Comparison of ENCODE assay signal across 25 cellular contexts in the genomic region with DNA sequence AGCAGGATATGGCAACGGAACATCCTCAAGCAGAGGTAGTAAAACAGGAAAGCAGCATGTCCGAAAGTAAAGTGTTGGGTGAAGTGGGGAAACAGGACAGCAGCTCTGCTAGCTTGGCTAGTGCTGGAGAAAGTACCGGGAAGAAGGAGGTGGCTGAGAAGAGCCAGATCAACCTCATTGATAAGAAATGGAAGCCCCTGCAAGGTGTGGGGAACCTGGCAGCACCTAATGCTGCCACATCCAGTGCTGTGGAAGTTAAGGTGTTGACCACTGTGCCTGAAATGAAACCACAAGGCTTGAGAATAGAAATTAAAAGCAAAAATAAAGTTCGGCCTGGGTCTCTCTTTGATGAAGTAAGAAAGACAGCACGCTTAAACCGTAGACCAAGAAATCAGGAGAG. TPM values are rescaled to one million over a fixed set of nuclear protein-coding genes. Genes with fewer than 3 reads are reported as not detected.
DNase-seq lines count a peak whose midpoint lies in the region; ATAC-seq and TF ChIP-seq lines count a peak whose summit lies in the region.
"Had no signal": no experiment of that assay in that cellular context is flagged by ENCODE, and none has a peak within 500 bp of the region (broad histone marks: within the 10 kb centered on the region; RNA-seq: fewer than 3 reads in every experiment).

No MANE protein-coding gene starts in this region.

- H2AFZ ChIP-seq in GM23338: no peak overlapping the region

- no peak for DNase-seq in GM23338 (ENCODE audit: low spot score)
- no peak for DNase-seq in spleen
- DNase-seq: activated CD4-positive, alpha-beta T cell treated with anti-CD3 and anti-CD28 coated beads for 36 hours; colonic mucosa; DMS79 treated with DMSO at 0.1 percent for 48 hours; H7; heart left ventricle; NCI-H1930; NCI-H2227 treated with DMSO at 0.1 percent for 48 hours; NCI-H82; SHP77; stimulated activated CD4-positive, alpha-beta T cell treated with anti-CD3 and anti-CD28 coated beads, Interleukin-4, amount 100 ng/mL, for 1 hour had no signal

- H3K27ac ChIP-seq in GM23338 (ENCODE audit: low read depth) (peak overlapping the region; percentile 32; the same call in 1 of the 2 replicates), duodenal mucosa (ENCODE audit: low read depth, low read length) (peak overlapping the region; percentile 26), spleen (peak overlapping the region; percentile 11 to 79 (median 62))

- no peak for TF ChIP-seq CTCF in GM23338 (conservative IDR thresholded peaks at IDR 0.05; ENCODE audit: low read depth in 2 of 2)
- no peak for TF ChIP-seq CTCF in spleen (IDR thresholded peaks at IDR 0.05 in 8 of 11, conservative IDR thresholded peaks at IDR 0.05 in 3 of 11)

- no peaks in the 10 kb centered on the region; the same call in 2 of the 3 replicates for H3K9me3 Mint-ChIP-seq in GM23338
- H3K9me3 Mint-ChIP-seq: stimulated activated naive CD8-positive, alpha-beta T cell treated with anti-CD3 and anti-CD28 coated beads, Interleukin-15, Interleukin-2, amounts not matched to agents 100 ng/mL and 50 ng/mL, for 24 hours; type B pancreatic cell had no signal

- H3K27me3 Mint-ChIP-seq in GM23338 (ENCODE audit: insufficient read depth, low read depth, poor library complexity): no peaks in the 10 kb centered on the region
- H3K27me3 Mint-ChIP-seq: activated CD4-positive, alpha-beta T cell treated with anti-CD3 and anti-CD28 coated beads for 36 hours; activated naive CD8-positive, alpha-beta T cell; stimulated activated naive CD8-positive, alpha-beta T cell treated with anti-CD3 and anti-CD28 coated beads, Interleukin-15, Interleukin-2, amounts not matched to agents 100 ng/mL and 50 ng/mL, for 24 hours; type B pancreatic cell had no signal

- H3K4me1 Mint-ChIP-seq in GM23338: no peaks in the 10 kb centered on the region

- ATAC-seq in GM23338: no peak
- no peak for ATAC-seq in HG02763 (IDR thresholded peaks at IDR 0.05; ENCODE audit: unreplicated experiment)
- no peak for ATAC-seq in HG03571 (IDR thresholded peaks at IDR 0.05; ENCODE audit: unreplicated experiment)
- no peak for ATAC-seq in GM18861 (IDR thresholded peaks at IDR 0.05; ENCODE audit: unreplicated experiment)
- ATAC-seq: left lobe of liver had no signal

- H3K9me3 ChIP-seq in duodenal mucosa (ENCODE audit: control insufficient read depth in 1 of 2, low read length in 2 of 2) (no peaks in the 10 kb centered on the region), spleen (no peaks in the 10 kb centered on the region)
- H3K9me3 ChIP-seq: colonic mucosa, heart left ventricle had no signal

- H3K9me2 ChIP-seq in GM23338 (ENCODE audit: insufficient read depth): no peaks in the 10 kb centered on the region

- H3K36me3 ChIP-seq in GM23338 (ENCODE audit: insufficient read depth) (peaks cover 87% of the 10 kb centered on the region), duodenal mucosa (ENCODE audit: control insufficient read depth in 1 of 2, insufficient read depth in 2 of 2, low read length in 2 of 2) (peaks cover 64 to 86% of the 10 kb centered on the region in 2 donors), spleen (peaks cover 3 to 100% (median 84%) of the 10 kb centered on the region in 6 donors)

- WGBS in spleen, 5 donors: 56 to 77% (median 73%) methylated on average over 6 of the region's 6 CpGs

- intact Hi-C loops in spleen (cut with DNase I; ENCODE audit: low total_unique reads): no loop called here

- no peak overlapping the region for H3K4me3 Mint-ChIP-seq in GM23338
- H3K4me3 Mint-ChIP-seq: activated CD4-positive, alpha-beta T cell treated with anti-CD3 and anti-CD28 coated beads for 36 hours; activated naive CD8-positive, alpha-beta T cell; stimulated activated naive CD8-positive, alpha-beta T cell treated with anti-CD3 and anti-CD28 coated beads, Interleukin-15, Interleukin-2, amounts not matched to agents 100 ng/mL and 50 ng/mL, for 24 hours; type B pancreatic cell had no signal

- peaks cover 11% of the 10 kb centered on the region; the same call in 1 of the 2 replicates for H3K79me2 ChIP-seq in GM23338 (replicated peaks; ENCODE audit: insufficient read depth)

- H3K4me1 ChIP-seq in GM23338 (ENCODE audit: insufficient read depth) (no peaks in the 10 kb centered on the region), duodenal mucosa (ENCODE audit: control insufficient read depth in 1 of 2, insufficient read depth in 2 of 2, low read length in 2 of 2) (peaks cover 7 to 14% of the 10 kb centered on the region in 2 donors), spleen (peaks cover 0 to 40% (median 22%) of the 10 kb centered on the region in 6 donors)
- H3K4me1 ChIP-seq: colonic mucosa had no signal

- H3K4me3 ChIP-seq in GM23338 (no peak overlapping the region), duodenal mucosa (ENCODE audit: low read depth in 1 of 2, low read length in 2 of 2) (no peak overlapping the region), spleen (peak overlapping the region in 1 of 8 donors; percentile 8)
- H3K4me3 ChIP-seq: colonic mucosa, heart left ventricle, skin epidermis had no signal

- H3K27ac Mint-ChIP-seq in GM23338: no peak overlapping the region
- H3K27ac Mint-ChIP-seq: activated CD4-positive, alpha-beta T cell treated with anti-CD3 and anti-CD28 coated beads for 36 hours; activated naive CD8-positive, alpha-beta T cell; stimulated activated naive CD8-positive, alpha-beta T cell treated with anti-CD3 and anti-CD28 coated beads, Interleukin-15, Interleukin-2, amounts not matched to agents 100 ng/mL and 50 ng/mL, for 24 hours; type B pancreatic cell had no signal

- H3K9ac ChIP-seq in duodenal mucosa (ENCODE audit: low read depth in 1 of 2, low read length in 2 of 2): no peak overlapping the region

- H4K20me1 ChIP-seq in GM23338 (replicated peaks; ENCODE audit: insufficient read depth): peaks cover 12% of the 10 kb centered on the region; the same call in 1 of the 2 replicates

- H3K4me2 ChIP-seq in GM23338: no peak overlapping the region

- peaks cover 45% of the 10 kb centered on the region for H3K36me3 Mint-ChIP-seq in GM23338 (ENCODE audit: low read depth)

- TF ChIP-seq POLR2A in spleen (IDR thresholded peaks at IDR 0.05): no peak

- peaks cover 4% of the 10 kb centered on the region; the same call in 1 of the 2 replicates for H3F3A ChIP-seq in GM23338 (replicated peaks; ENCODE audit: low read depth)

- H3K27me3 ChIP-seq in GM23338 (ENCODE audit: insufficient read depth) (no peaks in the 10 kb centered on the region), duodenal mucosa (ENCODE audit: control insufficient read depth in 1 of 2, insufficient read depth in 2 of 2, low read length in 2 of 2) (no peaks in the 10 kb centered on the region), spleen (replicated peaks in 1 of 7) (no peaks in the 10 kb centered on the region)
- H3K27me3 ChIP-seq: colonic mucosa, heart left ventricle had no signal

TF ChIP-seq in GM23338, 12 proteins besides CTCF, POLR2A, EP300 and RAD21:
- TF ChIP-seq EZH2phosphoT487 (IDR thresholded peaks at IDR 0.05; ENCODE audit: unreplicated experiment): no peak

RNA-seq across cellular contexts. Expression of gene ZBTB47, which starts 14.3 kb away (rescaled TPM):
- 2.8 and 2.9 TPM in 2 replicates for total RNA-seq in GM23338 (2014; rRNA removed; shearing (Covaris generic))
- 0.48 and 0.63 TPM in 2 replicates for polyA plus RNA-seq in GM23338 (2016; fragmentation: Nextera tagmentation; extraction: Ambion mirVana)
- 10 to 100 TPM in 6 of 7 donors, 1 to 10 TPM in 1; 9.9 to 22.2 (median 16.3) TPM for total RNA-seq in spleen
- 1 to 10 TPM; 2.1 to 5.0 (median 2.5) TPM for polyA plus RNA-seq in spleen

RNA-seq across cellular contexts. Expression of gene NKTR, which starts 38.7 kb away (rescaled TPM):
- 88.2 and 117 TPM in 2 replicates for total RNA-seq in GM23338 (2014; rRNA removed; shearing (Covaris generic))
- polyA plus RNA-seq in GM23338 (2016; fragmentation: Nextera tagmentation; extraction: Ambion mirVana): 68.7 and 81.3 TPM in 2 replicates
- total RNA-seq in spleen: 100 to 1,000 TPM in 6 of 7 donors, 10 to 100 TPM in 1; 99.2 to 258 (median 159) TPM
- 10 to 100 TPM; 19.9 to 35.8 (median 30.9) TPM for polyA plus RNA-seq in spleen

RNA-seq across cellular contexts. Expression of gene KLHL40, which starts 46.1 kb away (rescaled TPM):
- not detected in 2 replicates for total RNA-seq in GM23338 (2014; rRNA removed; shearing (Covaris generic))
- polyA plus RNA-seq in GM23338 (2016; fragmentation: Nextera tagmentation; extraction: Ambion mirVana) (not detected in 2 replicates), spleen (under 1 TPM in 2 of 3 donors, not detected in 1; 0.03 to 0.17 TPM)
- total RNA-seq in spleen: not detected
- total RNA-seq: activated CD4-positive, alpha-beta T cell treated with anti-CD3 and anti-CD28 coated beads for 36 hours; colonic mucosa; H7; left lobe of liver; mononuclear cell; OCI-LY7; pulmonary artery endothelial cell; T-helper 1 cell treated with Interleukin-12 subunit alpha and Interleukin-12 subunit beta and Interleukin-4 antibody, amounts not matched to agents 30 ng/mL and 1 ng/mL, for 36 hours had no signal

RNA-seq across cellular contexts. Expression of gene SS18L2, which starts 48.5 kb away (rescaled TPM):
- 75.2 and 75.3 TPM in 2 replicates for total RNA-seq in GM23338 (2014; rRNA removed; shearing (Covaris generic))
- polyA plus RNA-seq in GM23338 (2016; fragmentation: Nextera tagmentation; extraction: Ambion mirVana) (228 and 241 TPM in 2 replicates), spleen (10 to 100 TPM; 81.9 to 86.6 (median 84.5) TPM)
- total RNA-seq in spleen: 10 to 100 TPM; 23.1 to 42.6 (median 27.1) TPM

RNA-seq across cellular contexts. Expression of gene SEC22C, which starts 57.4 kb away (rescaled TPM):
- 48.3 and 52.3 TPM in 2 replicates for total RNA-seq in GM23338 (2014; rRNA removed; shearing (Covaris generic))
- polyA plus RNA-seq in GM23338 (2016; fragmentation: Nextera tagmentation; extraction: Ambion mirVana) (16.8 and 21.9 TPM in 2 replicates), spleen (10 to 100 TPM; 13.5 to 19.9 (median 17.2) TPM)
- total RNA-seq in spleen: 10 to 100 TPM; 28.9 to 58.2 (median 40.8) TPM
